ENCODE assay signal across 1 cellular context in the genomic region with DNA sequence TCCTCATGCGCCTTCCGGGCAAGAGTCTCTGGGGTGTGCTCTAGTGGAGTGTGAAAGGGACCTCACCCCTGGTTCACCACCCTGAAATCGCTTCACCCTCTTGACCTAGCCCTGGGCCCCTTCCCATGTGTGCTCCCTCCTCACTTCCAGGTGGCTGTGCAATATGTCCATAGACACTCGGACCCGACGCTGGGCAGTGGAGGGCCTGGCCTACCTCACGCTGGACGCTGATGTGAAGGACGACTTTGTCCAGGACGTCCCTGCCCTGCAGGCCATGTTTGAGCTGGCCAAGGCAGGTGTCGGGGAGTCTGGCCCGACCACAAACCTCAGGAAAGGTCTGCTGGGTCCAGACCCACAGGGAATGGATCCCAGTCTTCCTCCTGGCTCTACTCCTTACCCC.
TF ChIP-seq lines count a peak whose summit lies in the region.

No MANE protein-coding gene starts in this region.

TF ChIP-seq in H1, 55 proteins besides CTCF, POLR2A, EP300 and RAD21:
- no peak for TF ChIP-seq CEBPB (IDR thresholded peaks at IDR 0.05; ENCODE audit: low read depth, low read length)
- TF ChIP-seq SIRT6 (IDR thresholded peaks at IDR 0.05; ENCODE audit: low read length) = no peak
- TF ChIP-seq CTBP2 (IDR thresholded peaks at IDR 0.05; ENCODE audit: borderline replicate concordance, insufficient read depth, insufficient read length, low read length) = no peak
- TF ChIP-seq MAFK (IDR thresholded peaks at IDR 0.05; ENCODE audit: low read depth, low read length) = no peak
- no peak for TF ChIP-seq FOSL1 (IDR thresholded peaks at IDR 0.05; ENCODE audit: insufficient read depth, low read depth, low read length)
- TF ChIP-seq SIX5 (IDR thresholded peaks at IDR 0.05; ENCODE audit: low read depth, low read length) = no peak
- TF ChIP-seq, protein P1, sequence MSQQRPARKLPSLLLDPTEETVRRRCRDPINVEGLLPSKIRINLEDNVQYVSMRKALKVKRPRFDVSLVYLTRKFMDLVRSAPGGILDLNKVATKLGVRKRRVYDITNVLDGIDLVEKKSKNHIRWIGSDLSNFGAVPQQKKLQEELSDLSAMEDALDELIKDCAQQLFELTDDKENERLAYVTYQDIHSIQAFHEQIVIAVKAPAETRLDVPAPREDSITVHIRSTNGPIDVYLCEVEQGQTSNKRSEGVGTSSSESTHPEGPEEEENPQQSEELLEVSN (IDR thresholded peaks at IDR 0.05) = no peak
- no peak for TF ChIP-seq JUN (IDR thresholded peaks at IDR 0.05; ENCODE audit: low read depth, low read length)
- TF ChIP-seq EZH2 (IDR thresholded peaks at IDR 0.05; ENCODE audit: low read depth, low read length, severe bottlenecking) = no peak
- no peak for TF ChIP-seq GTF2F1 (IDR thresholded peaks at IDR 0.05; ENCODE audit: borderline replicate concordance, low read depth, low read length)
- no peak for TF ChIP-seq SP4 (IDR thresholded peaks at IDR 0.05; ENCODE audit: low read length)
- TF ChIP-seq EGR1 (IDR thresholded peaks at IDR 0.05; ENCODE audit: borderline replicate concordance, low read depth, low read length) = no peak
- TF ChIP-seq TBP (IDR thresholded peaks at IDR 0.05; ENCODE audit: low read depth, low read length) = no peak
- no peak for TF ChIP-seq RNF2 (IDR thresholded peaks at IDR 0.05; ENCODE audit: borderline replicate concordance, low read depth, low read length, missing control alignments, poor library complexity, severe bottlenecking)
- no peak for TF ChIP-seq BRCA1 (IDR thresholded peaks at IDR 0.05; ENCODE audit: low read depth, low read length)
- TF ChIP-seq BACH1 (IDR thresholded peaks at IDR 0.05; ENCODE audit: low read length) = no peak
- no peak for TF ChIP-seq SP2 (IDR thresholded peaks at IDR 0.05; ENCODE audit: low read length)
- TF ChIP-seq RBBP5 (IDR thresholded peaks at IDR 0.05; ENCODE audit: borderline replicate concordance, low read depth, low read length) = no peak
